8 cellular contexts compared by ENCODE assay signal in the genomic region with DNA sequence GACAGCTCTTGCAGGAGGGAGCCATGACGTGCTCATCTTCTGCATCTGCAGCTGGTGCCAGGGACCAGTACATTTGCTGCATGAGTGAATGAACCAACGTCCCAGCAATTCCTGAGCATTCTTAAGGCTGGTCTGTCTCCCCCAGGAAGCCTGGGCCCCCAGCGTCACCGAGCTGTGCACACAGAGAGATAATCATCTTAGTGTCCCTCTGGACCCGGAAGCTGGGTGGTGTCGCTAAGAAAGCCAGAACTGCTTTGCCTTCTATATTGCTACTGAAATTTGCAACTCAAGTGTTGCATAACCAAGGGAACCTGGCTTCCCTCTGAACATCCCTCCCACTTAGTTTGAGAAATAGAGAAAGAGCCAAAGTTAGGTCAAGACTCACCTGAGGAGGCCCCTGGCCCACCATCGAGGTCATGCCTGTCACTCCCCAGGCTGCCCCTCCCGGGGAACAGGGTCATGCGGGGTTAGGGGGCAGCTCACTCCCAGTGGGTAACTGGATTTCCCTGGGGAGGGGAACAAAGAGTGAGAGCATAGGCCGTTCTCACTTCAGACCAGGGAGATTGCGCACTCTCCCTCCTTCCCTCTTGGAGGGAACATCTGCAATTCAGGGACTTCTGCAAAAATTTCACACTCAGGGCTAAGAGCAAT.
DNase-seq lines count a peak whose midpoint lies in the region; ATAC-seq and TF ChIP-seq lines count a peak whose summit lies in the region.

No MANE protein-coding gene starts in this region.

- H3K9me3 ChIP-seq in Peyer's patch = no peaks in the 10 kb centered on the region
- H3K9me3 ChIP-seq in gastrocnemius medialis = peaks cover 0 to 10% (median 0%) of the 10 kb centered on the region in 3 donors

- TF ChIP-seq POLR2A in Peyer's patch (IDR thresholded peaks at IDR 0.05) (no peak), gastrocnemius medialis (IDR thresholded peaks at IDR 0.05) (no peak)

- H3K36me3 ChIP-seq in Peyer's patch (no peaks in the 10 kb centered on the region), gastrocnemius medialis (no peaks in the 10 kb centered on the region)

- peaks cover 0 to 25% (median 5%) of the 10 kb centered on the region in 4 donors for H3K4me1 ChIP-seq in Peyer's patch
- H3K4me1 ChIP-seq in gastrocnemius medialis = peaks cover 35 to 41% of the 10 kb centered on the region in 2 donors

- TF ChIP-seq CTCF in Peyer's patch (IDR thresholded peaks at IDR 0.05) (no peak), fibroblast of villous mesenchyme (IDR thresholded peaks at IDR 0.05; ENCODE audit: insufficient read depth, low read depth, low read length) (no peak), gastrocnemius medialis (IDR thresholded peaks at IDR 0.05 in 4 of 5, conservative IDR thresholded peaks at IDR 0.05 in 1 of 5) (no peak)

- no peak overlapping the region for H3K4me3 ChIP-seq in Peyer's patch
- H3K4me3 ChIP-seq in fibroblast of villous mesenchyme (ENCODE audit: low read depth, low read length) = no peak overlapping the region
- H3K4me3 ChIP-seq in gastrocnemius medialis = peak overlapping the region in 1 of 4 donors; percentile 21

- DNase-seq in Peyer's patch (no peak), fibroblast of villous mesenchyme (ENCODE audit: low read depth) (peak; percentile 13), gastrocnemius medialis (peak; percentile 37 to 46), T1000 (lab: John Stamatoyannopoulos, UW) (no peak), DMS53 (lab: John Stamatoyannopoulos, UW) (no peak)

- intact Hi-C loops in gastrocnemius medialis (cut with DNase I; ENCODE audit: low total_unique reads) = loop anchor here (10.0 kb wide), 1 partner anchor 922 kb away; no protein-coding TSS in a partner anchor

- peak; percentile 5 for ATAC-seq in GM18520 (IDR thresholded peaks at IDR 0.05; ENCODE audit: unreplicated experiment)
- peak; percentile 28 for ATAC-seq in HG02763 (IDR thresholded peaks at IDR 0.05; ENCODE audit: unreplicated experiment)
- peak in 1 of 2 donors; percentile 16 for ATAC-seq in gastrocnemius medialis
- no peak for ATAC-seq in HG03457 (IDR thresholded peaks at IDR 0.05; ENCODE audit: unreplicated experiment)

- H3K27ac ChIP-seq in Peyer's patch = peak overlapping the region; percentile 59 to 77 (median 68)
- H3K27ac ChIP-seq in gastrocnemius medialis = peak overlapping the region; percentile 83 to 94 (median 88)

- in situ Hi-C loops in gastrocnemius medialis (cut with MboI; ENCODE audit: low sequenced_read_pairs in 4 of 4) = loop anchor here in 2 of 4 donors (5.0 to 10.0 kb wide), 2 partner anchors 105 to 108 kb away; no protein-coding TSS in a partner anchor

- H3K27me3 ChIP-seq in Peyer's patch = no peaks in the 10 kb centered on the region
- no peaks in the 10 kb centered on the region for H3K27me3 ChIP-seq in gastrocnemius medialis

Comparison
In these comparisons a context has a peak if more than half of its experiments do, and no peak if none do; other contexts are left out.
1. DNase-seq: peak in fibroblast of villous mesenchyme (single experiment) and gastrocnemius medialis (2 of 2); none in Peyer's patch (0 of 3), T1000 (single experiment) and DMS53 (single experiment).